ENCODE assay signal across 39 cellular contexts in the genomic region with DNA sequence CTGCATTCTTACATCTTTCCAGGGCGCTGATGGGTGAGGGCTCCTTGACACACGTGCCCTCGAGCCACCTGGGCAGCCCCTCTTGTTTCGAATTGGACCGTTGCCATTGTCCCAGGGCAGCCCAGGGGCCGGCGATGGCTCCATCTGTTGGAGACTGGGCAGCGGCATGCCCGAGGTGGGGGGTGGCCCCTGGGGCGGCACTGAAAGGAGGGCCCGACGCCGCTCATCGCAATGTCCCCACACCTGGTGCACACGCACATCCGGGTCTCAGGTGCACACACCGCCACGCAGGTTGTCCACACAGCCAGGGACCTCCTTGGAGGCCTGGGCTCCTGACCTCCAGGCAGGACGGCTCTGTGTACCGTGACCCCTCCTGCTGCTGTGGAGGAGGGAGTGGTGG. TPM values are rescaled to one million over a fixed set of nuclear protein-coding genes. Genes with fewer than 3 reads are reported as not detected.
"Had no signal": no experiment of that assay in that cellular context is flagged by ENCODE, and none has a peak within 500 bp of the region (broad histone marks: within the 10 kb centered on the region; RNA-seq: fewer than 3 reads in every experiment).

No MANE protein-coding gene starts in this region.

- FAIRE-seq: astrocyte, colon, endothelial cell of umbilical vein had no signal

- H3K36me3 Mint-ChIP-seq: activated naive CD8-positive, alpha-beta T cell had no signal

- H3K4me3 ChIP-seq: esophagus squamous epithelium, gastroesophageal sphincter had no signal

- H3K27ac Mint-ChIP-seq: activated CD4-positive, alpha-beta memory T cell treated with anti-CD3 and anti-CD28 coated beads, Interleukin-2, amount 10 ng/mL, durations not matched to agents 7 days and 5 days; activated CD4-positive, alpha-beta T cell treated with anti-CD3 and anti-CD28 coated beads for 36 hours; activated CD4-positive, alpha-beta T cell treated with anti-CD3 and anti-CD28 coated beads, Interleukin-2, amount 10 ng/mL, durations not matched to agents 7 days and 5 days; activated naive CD8-positive, alpha-beta T cell; activated T-helper 17 cell treated with anti-CD3 and anti-CD28 coated beads, Interleukin-2, amount 50 U/mL, for 72 hours; effector memory CD8-positive, alpha-beta T cell; T-helper 17 cell; T-helper 2 cell treated with Interferon-gamma antibody and Interleukin-4, amounts not matched to agents 5 μg/mL and 100 μg/mL, for 36 hours had no signal

- H3K9me3 Mint-ChIP-seq: activated CD4-positive, alpha-beta memory T cell treated with anti-CD3 and anti-CD28 coated beads, Interleukin-2, amount 10 ng/mL, durations not matched to agents 7 days and 5 days; activated CD4-positive, alpha-beta T cell treated with anti-CD3 and anti-CD28 coated beads, Interleukin-2, amount 10 ng/mL, durations not matched to agents 7 days and 5 days; activated T-cell treated with anti-CD3 and anti-CD28 coated beads, Interleukin-2, amount 50 U/mL, for 4 hours; activated T-helper 17 cell treated with anti-CD3 and anti-CD28 coated beads, Interleukin-2, amount 50 U/mL, for 72 hours; effector memory CD8-positive, alpha-beta T cell; T-helper 2 cell treated with Interferon-gamma antibody and Interleukin-4, amounts not matched to agents 5 μg/mL and 100 μg/mL, for 36 hours had no signal

- H3K9me3 ChIP-seq: esophagus squamous epithelium, gastroesophageal sphincter had no signal

- H3K4me1 ChIP-seq: esophagus squamous epithelium, gastroesophageal sphincter had no signal

- H3K4me3 Mint-ChIP-seq: activated CD4-positive, alpha-beta memory T cell treated with anti-CD3 and anti-CD28 coated beads, Interleukin-2, amount 10 ng/mL, durations not matched to agents 7 days and 5 days; activated CD4-positive, alpha-beta T cell treated with anti-CD3 and anti-CD28 coated beads for 36 hours; activated CD4-positive, alpha-beta T cell treated with anti-CD3 and anti-CD28 coated beads, Interleukin-2, amount 10 ng/mL, durations not matched to agents 7 days and 5 days; activated naive CD8-positive, alpha-beta T cell; activated T-cell treated with anti-CD3 and anti-CD28 coated beads, Interleukin-2, amount 50 U/mL, for 4 hours; activated T-helper 17 cell treated with anti-CD3 and anti-CD28 coated beads, Interleukin-2, amount 50 U/mL, for 72 hours; effector memory CD8-positive, alpha-beta T cell; T-helper 17 cell; T-helper 2 cell treated with Interferon-gamma antibody and Interleukin-4, amounts not matched to agents 5 μg/mL and 100 μg/mL, for 36 hours had no signal

- H3K36me3 ChIP-seq: brain microvascular endothelial cell, esophagus squamous epithelium, gastroesophageal sphincter, WERI-Rb-1 had no signal

- DNase-seq: activated CD4-positive, alpha-beta memory T cell treated with anti-CD3 and anti-CD28 coated beads, Interleukin-2, amount 10 ng/mL, durations not matched to agents 7 days and 5 days; activated CD4-positive, alpha-beta T cell treated with anti-CD3 and anti-CD28 coated beads for 36 hours; activated CD4-positive, alpha-beta T cell treated with anti-CD3 and anti-CD28 coated beads, Interleukin-2, amount 10 ng/mL, durations not matched to agents 7 days and 5 days; activated CD4-positive, alpha-beta T cell treated with anti-CD3 and anti-CD28 coated beads, Interleukin-2, amount 50 U/mL, for 4 hours; activated CD4-positive, CD25-positive, alpha-beta regulatory T cell; activated CD4-positive, CD25-positive, alpha-beta regulatory T cell treated with anti-CD3 and anti-CD28 coated beads, Interleukin-2, amount 50 U/mL, for 72 hours; activated CD8-positive, alpha-beta memory T cell treated with anti-CD3 and anti-CD28 coated beads, Interleukin-2, amount 50 U/mL, for 48 hours; activated effector memory CD4-positive, alpha-beta T cell treated with Interleukin-2 at 50 U/mL for 16 hours; activated gamma-delta T cell treated with Interleukin-2 at 50 U/mL for 16 hours; activated naive CD4-positive, alpha-beta T cell treated with anti-CD3 and anti-CD28 coated beads, Interleukin-2, amount 50 U/mL, for 16 hours; activated naive CD4-positive, alpha-beta T cell treated with Interleukin-2 at 50 U/mL for 16 hours; activated T-cell treated with anti-CD3 and anti-CD28 coated beads for 4 hours; activated T-cell treated with anti-CD3 and anti-CD28 coated beads, Interleukin-2, amount 50 U/mL, for 4 hours; amniotic stem cell; anterior cingulate cortex; brain microvascular endothelial cell; caudate nucleus; cortex of kidney; dermis blood vessel endothelial cell; effector CD4-positive, alpha-beta T cell; effector memory CD8-positive, alpha-beta T cell; esophagus squamous epithelium; foreskin melanocyte; T-helper 1 cell; T-helper 17 cell; T1000; WERI-Rb-1 had no signal

- H3K27ac ChIP-seq: brain microvascular endothelial cell, epithelial cell of prostate, esophagus squamous epithelium, gastroesophageal sphincter, WERI-Rb-1 had no signal

- H3K27me3 ChIP-seq: brain microvascular endothelial cell had no signal

- ATAC-seq: activated CD4-positive, alpha-beta T cell treated with anti-CD3 and anti-CD28 coated beads for 36 hours; activated T-cell treated with anti-CD3 and anti-CD28 coated beads, Interleukin-2, amount 50 U/mL, for 4 hours; activated T-helper 17 cell treated with anti-CD3 and anti-CD28 coated beads, Interleukin-2, amount 50 U/mL, for 72 hours; effector memory CD8-positive, alpha-beta T cell; gastroesophageal sphincter; T-helper 17 cell had no signal

- H3K4me1 Mint-ChIP-seq: activated CD4-positive, alpha-beta memory T cell treated with anti-CD3 and anti-CD28 coated beads, Interleukin-2, amount 10 ng/mL, durations not matched to agents 7 days and 5 days; activated CD4-positive, alpha-beta T cell treated with anti-CD3 and anti-CD28 coated beads for 36 hours; activated CD4-positive, alpha-beta T cell treated with anti-CD3 and anti-CD28 coated beads, Interleukin-2, amount 10 ng/mL, durations not matched to agents 7 days and 5 days; activated T-helper 17 cell treated with anti-CD3 and anti-CD28 coated beads, Interleukin-2, amount 50 U/mL, for 72 hours had no signal

- H3K27me3 Mint-ChIP-seq: activated CD4-positive, alpha-beta T cell treated with anti-CD3 and anti-CD28 coated beads, Interleukin-2, amount 10 ng/mL, durations not matched to agents 7 days and 5 days had no signal

RNA-seq across cellular contexts. Expression of a gene that starts 18.0 kb away (rescaled TPM):
- total RNA-seq: activated CD4-positive, alpha-beta memory T cell treated with anti-CD3 and anti-CD28 coated beads, Interleukin-2, amount 10 ng/mL, durations not matched to agents 7 days and 5 days; activated CD4-positive, alpha-beta T cell treated with anti-CD3 and anti-CD28 coated beads for 36 hours; activated CD4-positive, alpha-beta T cell treated with anti-CD3 and anti-CD28 coated beads, Interleukin-2, amount 10 ng/mL, durations not matched to agents 7 days and 5 days; activated T-cell treated with anti-CD3 and anti-CD28 coated beads, Interleukin-2, amount 50 U/mL, for 4 hours; activated T-helper 17 cell treated with anti-CD3 and anti-CD28 coated beads, Interleukin-2, amount 50 U/mL, for 72 hours; astrocyte; chondrocyte; dermis blood vessel endothelial cell; endothelial cell of umbilical vein; fibroblast of villous mesenchyme; glomerular endothelial cell; T-helper 17 cell had no signal
- polyA plus RNA-seq: endothelial cell of umbilical vein had no signal

RNA-seq across cellular contexts. Expression of a gene that starts 30.5 kb away (rescaled TPM):
- total RNA-seq: activated CD4-positive, alpha-beta memory T cell treated with anti-CD3 and anti-CD28 coated beads, Interleukin-2, amount 10 ng/mL, durations not matched to agents 7 days and 5 days; activated CD4-positive, alpha-beta T cell treated with anti-CD3 and anti-CD28 coated beads for 36 hours; activated CD4-positive, alpha-beta T cell treated with anti-CD3 and anti-CD28 coated beads, Interleukin-2, amount 10 ng/mL, durations not matched to agents 7 days and 5 days; activated T-cell treated with anti-CD3 and anti-CD28 coated beads, Interleukin-2, amount 50 U/mL, for 4 hours; activated T-helper 17 cell treated with anti-CD3 and anti-CD28 coated beads, Interleukin-2, amount 50 U/mL, for 72 hours; chondrocyte; dermis blood vessel endothelial cell; endothelial cell of umbilical vein; fibroblast of lung; fibroblast of villous mesenchyme; glomerular endothelial cell; T-helper 17 cell had no signal
- polyA plus RNA-seq: endothelial cell of umbilical vein, fibroblast of lung had no signal
